ENCODE assay signal across 8 cellular contexts in the genomic region with DNA sequence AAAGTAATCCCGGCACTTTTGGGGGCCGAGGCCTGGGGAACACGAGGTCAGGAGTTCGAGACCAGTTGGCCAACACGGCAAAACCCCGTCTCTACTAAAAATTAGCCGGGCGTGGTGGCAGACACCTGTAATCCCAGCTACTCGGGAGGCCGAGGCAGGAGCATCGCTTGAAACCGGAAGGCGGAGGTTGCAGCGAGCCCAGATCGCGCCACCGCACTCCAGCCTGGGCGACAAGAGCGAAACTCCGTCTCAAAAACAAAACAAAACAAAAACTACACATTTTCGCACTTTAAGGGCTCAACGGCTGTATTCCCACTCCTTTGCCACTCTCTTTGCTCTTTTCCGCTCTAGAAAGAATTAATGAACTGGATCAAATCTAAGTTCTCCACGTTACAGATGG. TPM values are rescaled to one million over a fixed set of nuclear protein-coding genes. Genes with fewer than 3 reads are reported as not detected.
A peak's percentile ranks its signal among the peaks of the same experiment; 100 is the strongest.
DNase-seq lines count a peak whose midpoint lies in the region; ATAC-seq and TF ChIP-seq lines count a peak whose summit lies in the region.

No MANE protein-coding gene starts in this region.

- peaks cover 8% of the 10 kb centered on the region for H3K4me1 ChIP-seq in HUES64 (ENCODE audit: insufficient read depth, low read length)
- peaks cover 7% of the 10 kb centered on the region for H3K4me1 ChIP-seq in mucosa of stomach (ENCODE audit: control insufficient read depth, insufficient read depth, low read length)

- no peak for TF ChIP-seq CTCF in 22Rv1 (IDR thresholded peaks at IDR 0.05)
- TF ChIP-seq CTCF in cardiac fibroblast (IDR thresholded peaks at IDR 0.05; ENCODE audit: low read depth, low read length), result no peak

- no peaks in the 10 kb centered on the region; the same call in 1 of the 2 replicates for H3K9me3 ChIP-seq in HUES64 (ENCODE audit: insufficient read depth, low read depth, low read length)
- no peaks in the 10 kb centered on the region for H3K9me3 ChIP-seq in mucosa of stomach (ENCODE audit: control insufficient read depth, low read length)

- H3K9ac ChIP-seq in HUES64 (ENCODE audit: low read depth, low read length) (peak overlapping the region; percentile 99), mucosa of stomach (ENCODE audit: low read length) (peak overlapping the region; percentile 94)

- H3K36me3 ChIP-seq in HUES64 (ENCODE audit: insufficient read depth, low read length) (peaks cover 25% of the 10 kb centered on the region), mucosa of stomach (ENCODE audit: control insufficient read depth, insufficient read depth, low read length) (no peaks in the 10 kb centered on the region)

- WGBS in HUES64, result 94% methylated on average over 24 of the region's 24 CpGs

- H3K4me3 ChIP-seq in HUES64 (ENCODE audit: low read length) (peak overlapping the region; percentile 100), cardiac fibroblast (replicated peaks in 1 of 2; ENCODE audit: low read depth in 2 of 2, low read length in 2 of 2) (peak overlapping the region; percentile 53 to 97), mucosa of stomach (ENCODE audit: low read length) (peak overlapping the region; percentile 56)

- no peak for ATAC-seq in HG02623 (IDR thresholded peaks at IDR 0.05; ENCODE audit: unreplicated experiment)

- H3K27ac ChIP-seq in 22Rv1, result peak overlapping the region; percentile 90
- H3K27ac ChIP-seq in HUES64 (ENCODE audit: low read depth, low read length), result peak overlapping the region; percentile 61; the same call in 1 of the 2 replicates

- H3K27me3 ChIP-seq in HUES64 (ENCODE audit: insufficient read depth, low read length), result no peaks in the 10 kb centered on the region
- H3K27me3 ChIP-seq in mucosa of stomach (ENCODE audit: control insufficient read depth, insufficient read depth, low read length), result no peaks in the 10 kb centered on the region

- DNase-seq in cardiac fibroblast (ENCODE audit: low read depth in 2 of 2) (no peak), midbrain (lab: John Stamatoyannopoulos, UW) (no peak), superior temporal gyrus (ENCODE audit: extremely low spot score) (no peak), kidney glomerular epithelial cell (lab: John Stamatoyannopoulos, UW) (no peak)

RNA-seq across cellular contexts. Expression of a gene that starts 0.8 kb away (rescaled TPM):
- 24.6 TPM for polyA plus RNA-seq in HUES64 (2013, experiment 1 of 2)
- 25.5 TPM for polyA plus RNA-seq in HUES64 (2013, experiment 2 of 2)

RNA-seq across cellular contexts. Expression of a gene that starts 15.8 kb away (rescaled TPM):
- polyA plus RNA-seq in HUES64 (2013, experiment 1 of 2), result not detected
- polyA plus RNA-seq in HUES64 (2013, experiment 2 of 2), result not detected

RNA-seq across cellular contexts. Expression of a gene that starts 53.5 kb away (rescaled TPM):
- 28.0 TPM for polyA plus RNA-seq in HUES64 (2013, experiment 1 of 2)
- polyA plus RNA-seq in HUES64 (2013, experiment 2 of 2), result 30.9 TPM
